ENCODE assay signal across 24 cellular contexts in genomic region chr20:61733216-61733615, GRCh38.
"Had no signal": no experiment of that assay in that cellular context is flagged by ENCODE, and none has a peak within 500 bp of the region (broad histone marks: within the 10 kb centered on the region; RNA-seq: fewer than 3 reads in every experiment).

No MANE protein-coding gene starts in this region.

- H3K27me3 Mint-ChIP-seq: stimulated activated naive CD8-positive, alpha-beta T cell treated with anti-CD3 and anti-CD28 coated beads, Interleukin-15, Interleukin-2, amounts not matched to agents 100 ng/mL and 50 ng/mL, for 24 hours had no signal

- H3K9me3 ChIP-seq: heart left ventricle, pancreas, prostate gland, right lobe of liver, tibial artery, upper lobe of left lung, uterus had no signal

- H3K27ac ChIP-seq: coronary artery, heart left ventricle, pancreas, prostate gland, right lobe of liver, tibial artery, upper lobe of left lung, uterus had no signal

- H3K36me3 Mint-ChIP-seq: naive B cell; stimulated activated memory B cell treated with anti-CD40 and anti-IgM and Interleukin-4, amounts not matched to agents 10 μg/mL and 1 μg/mL and 100 μg/mL, for 72 hours had no signal

- H3K27ac Mint-ChIP-seq: nephron; stimulated activated memory B cell treated with anti-CD40 and anti-IgM and Interleukin-4, amounts not matched to agents 10 μg/mL and 1 μg/mL and 100 μg/mL, for 72 hours; stimulated activated naive CD8-positive, alpha-beta T cell treated with anti-CD3 and anti-CD28 coated beads, Interleukin-15, Interleukin-2, amounts not matched to agents 100 ng/mL and 50 ng/mL, for 24 hours had no signal

- H3K9me3 Mint-ChIP-seq: nephron; stimulated activated memory B cell treated with anti-CD40 and anti-IgM and Interleukin-4, amounts not matched to agents 10 μg/mL and 1 μg/mL and 100 μg/mL, for 72 hours; stimulated activated naive CD8-positive, alpha-beta T cell treated with anti-CD3 and anti-CD28 coated beads, Interleukin-15, Interleukin-2, amounts not matched to agents 100 ng/mL and 50 ng/mL, for 24 hours had no signal

- FAIRE-seq: frontal cortex, islet of Langerhans, pancreas had no signal

- DNase-seq: effector CD4-positive, alpha-beta T cell; hypothalamus; mesendoderm; naive B cell; nucleus accumbens; stimulated activated CD4-positive, alpha-beta T cell treated with anti-CD3 and anti-CD28 coated beads, Interleukin-15, amount 100 ng/mL, for 24 hours; stimulated activated CD4-positive, alpha-beta T cell treated with anti-CD3 and anti-CD28 coated beads, Interleukin-1b, Interleukin-23, amount 100 ng/mL, for 48 hours; stimulated activated CD4-positive, alpha-beta T cell treated with anti-CD3 and anti-CD28 coated beads, Interleukin-4, amount 100 ng/mL, for 24 hours; tibial artery; upper lobe of left lung; uterus had no signal

- H3K4me3 Mint-ChIP-seq: naive B cell; nephron; stimulated activated memory B cell treated with anti-CD40 and anti-IgM and Interleukin-4, amounts not matched to agents 10 μg/mL and 1 μg/mL and 100 μg/mL, for 72 hours; stimulated activated naive CD8-positive, alpha-beta T cell treated with anti-CD3 and anti-CD28 coated beads, Interleukin-15, Interleukin-2, amounts not matched to agents 100 ng/mL and 50 ng/mL, for 24 hours had no signal

- ATAC-seq: esophagus mucosa; heart left ventricle; left lobe of liver; pancreas; right lobe of liver; stimulated activated memory B cell treated with anti-CD40 and anti-IgM and Interleukin-4, amounts not matched to agents 10 μg/mL and 1 μg/mL and 100 μg/mL, for 72 hours had no signal

- H3K4me3 ChIP-seq: coronary artery, heart left ventricle, lung, pancreas, prostate gland, right lobe of liver, tibial artery, upper lobe of left lung, uterus had no signal

- H3K36me3 ChIP-seq: heart left ventricle, pancreas, prostate gland, right lobe of liver, tibial artery, upper lobe of left lung, uterus had no signal

- H3K4me1 Mint-ChIP-seq: stimulated activated memory B cell treated with anti-CD40 and anti-IgM and Interleukin-4, amounts not matched to agents 10 μg/mL and 1 μg/mL and 100 μg/mL, for 72 hours had no signal

- H3K27me3 ChIP-seq: pancreas, right lobe of liver, upper lobe of left lung, uterus had no signal

- H3K4me1 ChIP-seq: heart left ventricle, pancreas, prostate gland, right lobe of liver, tibial artery, upper lobe of left lung, uterus had no signal
